In genomic region chr12:79547735-79548347, GRCh38 we compare ENCODE assay signal across 8 cellular contexts.
DNase-seq lines count a peak whose midpoint lies in the region; ATAC-seq and TF ChIP-seq lines count a peak whose summit lies in the region.

No MANE protein-coding gene starts in this region.

- TSS peak; percentile 44 for BruUV-seq in MCF 10A (replicated peaks; lab: Mats Ljungman, UMichigan)

- peaks cover 11% of the 10 kb centered on the region for H3K36me3 Mint-ChIP-seq in MCF 10A (ENCODE audit: insufficient read depth, unreplicated experiment)
- no peaks in the 10 kb centered on the region for H3K36me3 Mint-ChIP-seq in T-helper 2 cell treated with Interferon-gamma antibody and Interleukin-4, amounts not matched to agents 5 μg/mL and 100 μg/mL, for 36 hours (ENCODE audit: low read depth)

- in situ Hi-C loops in GM13976 (cut with MboI; ENCODE audit: low sequenced_read_pairs, unreplicated experiment): no loop called here

- H3K27ac ChIP-seq in thoracic aorta: peak overlapping the region; percentile 68 to 81

- no peaks in the 10 kb centered on the region for H3K27me3 Mint-ChIP-seq in MCF 10A (ENCODE audit: insufficient read depth, unreplicated experiment)
- peaks cover 3% of the 10 kb centered on the region for H3K27me3 Mint-ChIP-seq in T-helper 2 cell treated with Interferon-gamma antibody and Interleukin-4, amounts not matched to agents 5 μg/mL and 100 μg/mL, for 36 hours (ENCODE audit: low read depth)

- no peak overlapping the region for H3K4me3 ChIP-seq in BJ (ENCODE audit: low read depth, low read length)
- H3K4me3 ChIP-seq in thoracic aorta: no peak overlapping the region

- H3K36me3 ChIP-seq in BJ (ENCODE audit: control insufficient read depth, insufficient read depth, low read length) (0 out of 2 replicates have a peak, but pooled peaks cover 1% of the 10 kb centered on the region), thoracic aorta (no peaks in the 10 kb centered on the region)

- CTCF ChIA-PET in BJ (lab: Yijun Ruan, JAX): interaction anchor here (0.8 to 2.2 kb wide), 20 partner anchors 10 to 722 kb away, joined by 3 to 27 read pairs (median 4); no protein-coding TSS in a partner anchor
- CTCF ChIA-PET in MCF 10A (lab: Yijun Ruan, JAX): interaction anchor here (0.5 to 5.0 kb wide), 32 partner anchors 8 to 1231 kb away, joined by 3 to 43 read pairs (median 3); partner anchors contain the start of gene PAWR

- peak; percentile 37 for DNase-seq in BJ (ENCODE audit: low read depth)
- peak; percentile 49 for DNase-seq in GM13976 (ENCODE audit: low spot score)
- peak; percentile 37 for DNase-seq in NCI-H345 (lab: John Stamatoyannopoulos, UW)
- peak; percentile 79 for DNase-seq in MCF 10A (ENCODE audit: unreplicated experiment)
- peak; percentile 57 for DNase-seq in iPS-NIHi7 (ENCODE audit: extremely low spot score)
- no peak for DNase-seq in thoracic aorta (ENCODE audit: low spot score)
- no peak for DNase-seq in T-helper 2 cell treated with Interferon-gamma antibody and Interleukin-4, amounts not matched to agents 5 μg/mL and 100 μg/mL, for 36 hours (ENCODE audit: low spot score)

- H3K27me3 ChIP-seq in BJ (ENCODE audit: control insufficient read depth, insufficient read depth, low read length): no peaks in the 10 kb centered on the region
- no peaks in the 10 kb centered on the region for H3K27me3 ChIP-seq in thoracic aorta (replicated peaks; ENCODE audit: insufficient read depth)

- ATAC-seq in HG02981 (IDR thresholded peaks at IDR 0.05; ENCODE audit: unreplicated experiment) (peak; percentile 78), thoracic aorta (ENCODE audit: insufficient number of reproducible peaks, low FRiP score, low read depth) (peak; percentile 56)

- peaks cover 8% of the 10 kb centered on the region for H3K9me3 Mint-ChIP-seq in MCF 10A (ENCODE audit: unreplicated experiment)
- no peaks in the 10 kb centered on the region for H3K9me3 Mint-ChIP-seq in T-helper 2 cell treated with Interferon-gamma antibody and Interleukin-4, amounts not matched to agents 5 μg/mL and 100 μg/mL, for 36 hours

- intact Hi-C loops in MCF 10A (cut with micrococcal nuclease): loop anchor here (1.0 to 5.0 kb wide), 6 partner anchors 87 to 191 kb away; partner anchors contain the start of gene PAWR

- H3K4me1 Mint-ChIP-seq in MCF 10A (ENCODE audit: insufficient read depth, unreplicated experiment): peaks cover 67% of the 10 kb centered on the region
- no peaks in the 10 kb centered on the region for H3K4me1 Mint-ChIP-seq in T-helper 2 cell treated with Interferon-gamma antibody and Interleukin-4, amounts not matched to agents 5 μg/mL and 100 μg/mL, for 36 hours (ENCODE audit: low read depth)

- no peak overlapping the region for H3K4me3 Mint-ChIP-seq in MCF 10A (ENCODE audit: unreplicated experiment)
- H3K4me3 Mint-ChIP-seq in T-helper 2 cell treated with Interferon-gamma antibody and Interleukin-4, amounts not matched to agents 5 μg/mL and 100 μg/mL, for 36 hours: no peak overlapping the region

- no peaks in the 10 kb centered on the region for H3K9me3 ChIP-seq in thoracic aorta

- POLR2A ChIA-PET in BJ (lab: Charles Lee): interaction anchor here (0.9 to 1.7 kb wide), 3 partner anchors 124 to 128 kb away, joined by 3 to 7 read pairs (median 4); no protein-coding TSS in a partner anchor
- POLR2A ChIA-PET in MCF 10A (lab: Yijun Ruan, JAX): interaction anchor here (0.6 to 3.4 kb wide), 23 partner anchors 9 to 1288 kb away, joined by 3 to 100 read pairs (median 4); partner anchors contain the start of gene PAWR

- H3K27ac Mint-ChIP-seq in MCF 10A (ENCODE audit: low read depth, unreplicated experiment): peak overlapping the region; percentile 44
- H3K27ac Mint-ChIP-seq in T-helper 2 cell treated with Interferon-gamma antibody and Interleukin-4, amounts not matched to agents 5 μg/mL and 100 μg/mL, for 36 hours: no peak overlapping the region

- H3K4me1 ChIP-seq in thoracic aorta (ENCODE audit: control insufficient read depth in 1 of 2, low read depth in 2 of 2): peaks cover 39 to 65% of the 10 kb centered on the region in 2 donors

- TF ChIP-seq CTCF in BJ (IDR thresholded peaks at IDR 0.05; ENCODE audit: insufficient read depth, low read depth, low read length) (peak; percentile 71), GM13976 (IDR thresholded peaks at IDR 0.05; ENCODE audit: borderline replicate concordance, control extremely low read depth, extremely low read depth, insufficient read depth, missing control alignments) (peak; percentile 56), MCF 10A (IDR thresholded peaks at IDR 0.05; ENCODE audit: unreplicated experiment) (peak; percentile 63), thoracic aorta (IDR thresholded peaks at IDR 0.05) (peak; percentile 63)

Comparison
In these comparisons a context has a peak if more than half of its experiments do, and no peak if none do; other contexts are left out.
1. DNase-seq: peak in BJ (single experiment), GM13976 (single experiment), NCI-H345 (single experiment), MCF 10A (single experiment) and iPS-NIHi7 (single experiment); none in thoracic aorta (single experiment) and T-helper 2 cell treated with Interferon-gamma antibody and Interleukin-4, amounts not matched to agents 5 μg/mL and 100 μg/mL, for 36 hours (single experiment).
2. Peak in every context shown above with its lines, with median percentiles within 50 percentile points of each other: CTCF ChIP-seq.